Comparison of ENCODE assay signal across 7 cellular contexts in genomic region chr15:62344806-62345539, GRCh38. TPM values are rescaled to one million over a fixed set of nuclear protein-coding genes. Genes with fewer than 3 reads are reported as not detected.
DNase-seq lines count a peak whose midpoint lies in the region; ATAC-seq and TF ChIP-seq lines count a peak whose summit lies in the region.

No MANE protein-coding gene starts in this region.

- H3K36me3 ChIP-seq in hepatocyte (replicated peaks; ENCODE audit: insufficient read depth, low read depth) (no peaks in the 10 kb centered on the region), spleen (no peaks in the 10 kb centered on the region)

- no peaks in the 10 kb centered on the region for H3K79me2 ChIP-seq in hepatocyte

- H2AFZ ChIP-seq in hepatocyte, result peak overlapping the region; percentile 45

- intact Hi-C loops in spleen (cut with DNase I; ENCODE audit: low total_unique reads), result no loop called here

- H3K4me1 Mint-ChIP-seq in activated naive CD8-positive, alpha-beta T cell (ENCODE audit: low read depth), result peaks cover 8% of the 10 kb centered on the region

- no peaks in the 10 kb centered on the region for H3K9me3 ChIP-seq in hepatocyte (ENCODE audit: low read depth)
- H3K9me3 ChIP-seq in spleen, result peaks cover 0 to 7% (median 5%) of the 10 kb centered on the region in 8 donors

- H3K27me3 Mint-ChIP-seq in activated naive CD8-positive, alpha-beta T cell, result no peaks in the 10 kb centered on the region

- peak overlapping the region; percentile 52 for H3K27ac Mint-ChIP-seq in activated naive CD8-positive, alpha-beta T cell

- no peaks in the 10 kb centered on the region for H3K9me2 ChIP-seq in hepatocyte (replicated peaks; ENCODE audit: insufficient read depth)

- TF ChIP-seq POLR2A in spleen (IDR thresholded peaks at IDR 0.05), result no peak

- no peaks in the 10 kb centered on the region for H3K27me3 ChIP-seq in hepatocyte
- no peaks in the 10 kb centered on the region for H3K27me3 ChIP-seq in spleen (replicated peaks in 1 of 7)

- H3K9me3 Mint-ChIP-seq in activated naive CD8-positive, alpha-beta T cell (ENCODE audit: low read depth), result peaks cover 4% of the 10 kb centered on the region

- peak; percentile 11 for DNase-seq in HS-27A (ENCODE audit: low read depth)
- DNase-seq in SK-N-DZ (ENCODE audit: low spot score), result peak; percentile 83
- DNase-seq in hepatocyte (ENCODE audit: low spot score), result peak; percentile 89
- DNase-seq in spleen, result peak; percentile 80

- ATAC-seq in GM18511 (IDR thresholded peaks at IDR 0.05; ENCODE audit: unreplicated experiment) (peak; percentile 72), HG03439 (IDR thresholded peaks at IDR 0.05; ENCODE audit: unreplicated experiment) (no peak)

- H3K4me3 ChIP-seq in hepatocyte (no peak overlapping the region), spleen (peak overlapping the region in 1 of 8 donors; percentile 51)

- H3K36me3 Mint-ChIP-seq in activated naive CD8-positive, alpha-beta T cell, result no peaks in the 10 kb centered on the region

- H3K4me1 ChIP-seq in hepatocyte (ENCODE audit: insufficient read depth) (no peaks in the 10 kb centered on the region), spleen (no peaks in the 10 kb centered on the region)

- H3K4me2 ChIP-seq in hepatocyte, result peak overlapping the region; percentile 65

- peak overlapping the region; percentile 77 for H3K4me3 Mint-ChIP-seq in activated naive CD8-positive, alpha-beta T cell

- WGBS in hepatocyte (ENCODE audit: low lambda C conversion rate, missing lambda C conversion rate), result 22% methylated on average over 21 of the region's 21 CpGs
- WGBS in spleen, 5 donors, result 32 to 62% (median 39%) methylated on average over 21 of the region's 21 CpGs

- H3K27ac ChIP-seq in hepatocyte (no peak overlapping the region), spleen (no peak overlapping the region)

- no peaks in the 10 kb centered on the region for H4K20me1 ChIP-seq in hepatocyte (ENCODE audit: insufficient read depth, poor library complexity, severe bottlenecking)

- peak; percentile 67 for TF ChIP-seq CTCF in hepatocyte (IDR thresholded peaks at IDR 0.05; ENCODE audit: poor library complexity)
- TF ChIP-seq CTCF in spleen (IDR thresholded peaks at IDR 0.05 in 8 of 11, conservative IDR thresholded peaks at IDR 0.05 in 3 of 11), result peak in 9 of 11 experiments; percentile 14 to 69 (median 63)

RNA-seq across cellular contexts. Expression of gene TLN2, which starts 45.4 kb away (rescaled TPM):
- 9.6 and 12.6 TPM in 2 replicates for polyA plus RNA-seq in SK-N-DZ (2014; cell fraction: cytosol; rRNA removed)
- 7.8 and 8.8 TPM in 2 replicates for polyA plus RNA-seq in SK-N-DZ (2014; cell fraction: nucleus; rRNA removed)
- total RNA-seq in hepatocyte, result 16.2 and 19.8 TPM in 2 replicates
- 11.1 and 14.5 TPM in 2 replicates for polyA plus RNA-seq in hepatocyte
- total RNA-seq in spleen, result 10 to 100 TPM in 2 of 7 donors, 1 to 10 TPM in 5; 4.2 to 12.4 (median 7.5) TPM
- under 1 TPM; 0.52 to 0.83 (median 0.54) TPM for polyA plus RNA-seq in spleen

Comparison
In these comparisons a context has a peak if more than half of its experiments do, and no peak if none do; other contexts are left out.
1. DNase-seq: peak in every context shown above with its lines; median percentile 89 in hepatocyte; 83 in SK-N-DZ; 80 in spleen; 11 in HS-27A.